In genomic region chr11:1750481-1750839, GRCh38 we compare ENCODE assay signal across 9 cellular contexts. TPM values are rescaled to one million over a fixed set of nuclear protein-coding genes. Genes with fewer than 3 reads are reported as not detected.
DNase-seq lines count a peak whose midpoint lies in the region; ATAC-seq and TF ChIP-seq lines count a peak whose summit lies in the region.
"Had no signal": no experiment of that assay in that cellular context is flagged by ENCODE, and none has a peak within 500 bp of the region (broad histone marks: within the 10 kb centered on the region; RNA-seq: fewer than 3 reads in every experiment).

IFITM10 (minus strand) TSS chr11:1750595; CDS start chr11:1750442, 153 bp downstream.

- H3K27me3 ChIP-seq in right atrium auricular region (no peaks in the 10 kb centered on the region), skeletal muscle satellite cell (ENCODE audit: control insufficient read depth, insufficient read depth, low read length) (no peaks in the 10 kb centered on the region), A673 (replicated peaks; ENCODE audit: insufficient read depth, low read depth, low read length, poor library complexity) (peaks cover 39% of the 10 kb centered on the region)

- peak; percentile 76 for DNase-seq in H4 (ENCODE audit: low spot score)
- peak; percentile 25 for DNase-seq in activated naive CD8-positive, alpha-beta T cell treated with anti-CD3 and anti-CD28 coated beads, Interleukin-2, amount 10 ng/mL, durations not matched to agents 7 days and 5 days
- DNase-seq in right atrium auricular region (ENCODE audit: low spot score) = no peak
- no peak for DNase-seq in activated CD8-positive, alpha-beta memory T cell treated with anti-CD3 and anti-CD28 coated beads, Interleukin-2, amount 50 U/mL, for 4 hours
- no peak for DNase-seq in NCI-H1105 treated with DMSO at 0.1 percent for 48 hours (lab: John Stamatoyannopoulos, UW)
- no peak for DNase-seq in A673 (ENCODE audit: low spot score)

- peaks cover 15% of the 10 kb centered on the region for H3K36me3 Mint-ChIP-seq in activated naive CD8-positive, alpha-beta T cell treated with anti-CD3 and anti-CD28 coated beads, Interleukin-2, amount 10 ng/mL, durations not matched to agents 7 days and 5 days

- intact Hi-C loops in A673 (cut with micrococcal nuclease; ENCODE audit: unreplicated experiment) = no loop called here

- no TSS peak for BruUV-seq in A673 (replicated peaks; lab: Mats Ljungman, UMichigan)

- peaks cover 27% of the 10 kb centered on the region for H3K36me3 ChIP-seq in right atrium auricular region
- peaks cover 33% of the 10 kb centered on the region for H3K36me3 ChIP-seq in skeletal muscle satellite cell (ENCODE audit: insufficient read depth, low read length)
- no peaks in the 10 kb centered on the region for H3K36me3 ChIP-seq in A673 (ENCODE audit: insufficient read depth, low read length, poor library complexity, severe bottlenecking)

- H3K4me1 ChIP-seq in right atrium auricular region (peaks cover 0 to 71% of the 10 kb centered on the region in 2 donors), skeletal muscle satellite cell (ENCODE audit: control insufficient read depth, insufficient read depth, low read length) (peaks cover 50% of the 10 kb centered on the region), A673 (ENCODE audit: insufficient read depth, low read length, poor library complexity, severe bottlenecking) (no peaks in the 10 kb centered on the region)

- H3K9ac ChIP-seq in skeletal muscle satellite cell (ENCODE audit: low read depth, low read length) = peak within 1 kb of the TSS; percentile 77

- CTCF ChIA-PET in A673 (lab: Charles Lee) = no interaction called here

- H3K4me3 ChIP-seq in right atrium auricular region = peak within 1 kb of the TSS in 1 of 2 donors; percentile 43
- H3K4me3 ChIP-seq in skeletal muscle satellite cell (ENCODE audit: low read length) = peak within 1 kb of the TSS; percentile 80
- no peak within 1 kb of the TSS for H3K4me3 ChIP-seq in A673 (ENCODE audit: low read depth, low read length, poor library complexity, severe bottlenecking)
- H3K4me3 ChIP-seq: GM12878 had no signal

- H3K4me1 Mint-ChIP-seq in activated naive CD8-positive, alpha-beta T cell treated with anti-CD3 and anti-CD28 coated beads, Interleukin-2, amount 10 ng/mL, durations not matched to agents 7 days and 5 days = peaks cover 33% of the 10 kb centered on the region

- H3K27ac Mint-ChIP-seq in activated naive CD8-positive, alpha-beta T cell treated with anti-CD3 and anti-CD28 coated beads, Interleukin-2, amount 10 ng/mL, durations not matched to agents 7 days and 5 days = no peak within 1 kb of the TSS

- H3K27ac ChIP-seq in right atrium auricular region = peak within 1 kb of the TSS; percentile 60 to 65
- no peak within 1 kb of the TSS for H3K27ac ChIP-seq in A673 (ENCODE audit: low read depth, low read length, poor library complexity, severe bottlenecking)

- H3K9me3 Mint-ChIP-seq in activated naive CD8-positive, alpha-beta T cell treated with anti-CD3 and anti-CD28 coated beads, Interleukin-2, amount 10 ng/mL, durations not matched to agents 7 days and 5 days = peaks cover 7% of the 10 kb centered on the region

- POLR2A ChIA-PET in activated naive CD8-positive, alpha-beta T cell treated with anti-CD3 and anti-CD28 coated beads, Interleukin-2, amount 10 ng/mL, durations not matched to agents 7 days and 5 days (lab: Charles Lee) = no interaction called here
- POLR2A ChIA-PET in A673 (lab: Charles Lee; ENCODE audit: low non-redundant PET) = no interaction called here

- no peak for TF ChIP-seq CTCF in right atrium auricular region (IDR thresholded peaks at IDR 0.05)
- TF ChIP-seq CTCF in A673 (conservative IDR thresholded peaks at IDR 0.05; ENCODE audit: low read depth, low read length) = no peak

- H3K4me3 Mint-ChIP-seq in activated naive CD8-positive, alpha-beta T cell treated with anti-CD3 and anti-CD28 coated beads, Interleukin-2, amount 10 ng/mL, durations not matched to agents 7 days and 5 days = peak within 1 kb of the TSS; percentile 29

- H3K9me3 ChIP-seq in right atrium auricular region (no peaks in the 10 kb centered on the region), skeletal muscle satellite cell (replicated peaks; ENCODE audit: low read length) (no peaks in the 10 kb centered on the region), A673 (ENCODE audit: low read depth, low read length, poor library complexity, severe bottlenecking) (no peaks in the 10 kb centered on the region)

- peak within 1 kb of the TSS; percentile 88 for H3K4me2 ChIP-seq in skeletal muscle satellite cell (ENCODE audit: low read length)

- ATAC-seq in activated naive CD8-positive, alpha-beta T cell treated with anti-CD3 and anti-CD28 coated beads, Interleukin-2, amount 10 ng/mL, durations not matched to agents 7 days and 5 days (ENCODE audit: low read depth) = no peak
- no peak for ATAC-seq in GM21515 (IDR thresholded peaks at IDR 0.05; ENCODE audit: unreplicated experiment)
- ATAC-seq: GM12878 had no signal

- H3K27me3 Mint-ChIP-seq in activated naive CD8-positive, alpha-beta T cell treated with anti-CD3 and anti-CD28 coated beads, Interleukin-2, amount 10 ng/mL, durations not matched to agents 7 days and 5 days = peaks cover 17% of the 10 kb centered on the region

RNA-seq across cellular contexts. Expression of gene IFITM10, which starts in this region (rescaled TPM):
- 1.4 and 2.0 TPM in 2 replicates for total RNA-seq in H4 (2014; rRNA removed; shearing (Covaris generic))
- total RNA-seq in activated naive CD8-positive, alpha-beta T cell treated with anti-CD3 and anti-CD28 coated beads, Interleukin-2, amount 10 ng/mL, durations not matched to agents 7 days and 5 days = 1 to 10 TPM in 1 of 2 experiments, under 1 TPM in 1; 0.82 to 1.3 TPM
- total RNA-seq in right atrium auricular region (under 1 TPM; 0.37 to 0.47 TPM), A673 (2021) (0.24 TPM in 1 of 2 replicates, not detected in the other)
- total RNA-seq in skeletal muscle satellite cell (2012; rRNA removed) = 2.4 and 8.4 TPM in 2 replicates
- total RNA-seq: GM12878 had no signal

Comparison
In these comparisons a context has a peak if more than half of its experiments do, and no peak if none do; other contexts are left out.
1. DNase-seq: peak in H4 (single experiment) and activated naive CD8-positive, alpha-beta T cell treated with anti-CD3 and anti-CD28 coated beads, Interleukin-2, amount 10 ng/mL, durations not matched to agents 7 days and 5 days (single experiment); none in right atrium auricular region (single experiment), activated CD8-positive, alpha-beta memory T cell treated with anti-CD3 and anti-CD28 coated beads, Interleukin-2, amount 50 U/mL, for 4 hours (single experiment), NCI-H1105 treated with DMSO at 0.1 percent for 48 hours (single experiment) and A673 (single experiment).